10 cellular contexts compared by ENCODE assay signal in genomic region chr1:226644541-226645176, GRCh38.
DNase-seq lines count a peak whose midpoint lies in the region; TF ChIP-seq lines count a peak whose summit lies in the region.
"Had no signal": no experiment of that assay in that cellular context is flagged by ENCODE, and none has a peak within 500 bp of the region (broad histone marks: within the 10 kb centered on the region; RNA-seq: fewer than 3 reads in every experiment).

No MANE protein-coding gene starts in this region.

- CTCF ChIA-PET in CD8-positive, alpha-beta memory T cell (lab: Charles Lee): interaction anchor here (0.8 to 4.1 kb wide), 14 partner anchors 9 to 185 kb away, joined by 3 to 23 read pairs (median 3); partner anchors contain the start of gene ITPKB

- H3K27ac ChIP-seq in CD8-positive, alpha-beta memory T cell (ENCODE audit: low read depth, low read length): no peak overlapping the region
- H3K27ac ChIP-seq: body of pancreas, VCaP had no signal

- no peaks in the 10 kb centered on the region for H3K27me3 ChIP-seq in CD8-positive, alpha-beta memory T cell (ENCODE audit: insufficient read depth, low read length, poor library complexity, severe bottlenecking)
- H3K27me3 ChIP-seq: body of pancreas had no signal

- peak in 1 of 5 donors; percentile 48 for DNase-seq in CD8-positive, alpha-beta memory T cell
- DNase-seq in chondrocyte (ENCODE audit: low spot score): peak; percentile 65
- peak in 6 of 10 donors; percentile 1 to 80 (median 37) for DNase-seq in posterior cingulate gyrus
- no peak for DNase-seq in germinal center (ENCODE audit: low spot score)
- DNase-seq in erythroblast (lab: John Stamatoyannopoulos, UW): no peak
- no peak for DNase-seq in SKM-1 treated with dmso at 0.1 percent for 144 hours (lab: John Stamatoyannopoulos, UW; ENCODE audit: unreplicated experiment)
- DNase-seq: NCI-H1694 treated with DMSO at 0.1 percent for 48 hours had no signal

- TF ChIP-seq POLR2A in erythroblast (IDR thresholded peaks at IDR 0.05; ENCODE audit: low read length): no peak

- intact Hi-C loops in posterior cingulate gyrus (cut with DNase I): no loop called here

- H3K36me3 Mint-ChIP-seq in CD8-positive, alpha-beta memory T cell: peaks cover 0 to 96% (median 5%) of the 10 kb centered on the region in 3 donors
- H3K36me3 Mint-ChIP-seq in IgD-negative memory B cell (peaks cover 5% of the 10 kb centered on the region), chondrocyte (ENCODE audit: low read depth) (peaks cover 10% of the 10 kb centered on the region)

- peak overlapping the region; percentile 67 to 95 (median 92) for H3K27ac Mint-ChIP-seq in CD8-positive, alpha-beta memory T cell
- H3K27ac Mint-ChIP-seq in IgD-negative memory B cell (peak overlapping the region; percentile 75 to 93 (median 89)), chondrocyte (ENCODE audit: unreplicated experiment) (no peak overlapping the region)

- peak overlapping the region in 6 of 7 donors; percentile 26 to 76 (median 61) for H3K4me3 Mint-ChIP-seq in CD8-positive, alpha-beta memory T cell
- H3K4me3 Mint-ChIP-seq in IgD-negative memory B cell (peak overlapping the region in 3 of 4 donors; percentile 54 to 91 (median 54)), chondrocyte (ENCODE audit: unreplicated experiment) (no peak overlapping the region)

- no peak overlapping the region for H3K4me3 ChIP-seq in CD8-positive, alpha-beta memory T cell (ENCODE audit: low read length)
- H3K4me3 ChIP-seq: body of pancreas had no signal

- peaks cover 59% of the 10 kb centered on the region for H3K36me3 ChIP-seq in CD8-positive, alpha-beta memory T cell (ENCODE audit: insufficient read depth, low read length)

- H3K9me3 ChIP-seq in CD8-positive, alpha-beta memory T cell (ENCODE audit: low read length): no peaks in the 10 kb centered on the region
- H3K9me3 ChIP-seq: body of pancreas had no signal

- peaks cover 54% of the 10 kb centered on the region for H3K4me1 ChIP-seq in CD8-positive, alpha-beta memory T cell (ENCODE audit: insufficient read depth, low read length)
- H3K4me1 ChIP-seq: body of pancreas had no signal

- H3K27me3 Mint-ChIP-seq in CD8-positive, alpha-beta memory T cell: peaks cover 0 to 1% of the 10 kb centered on the region in 2 donors
- H3K27me3 Mint-ChIP-seq in IgD-negative memory B cell: no peaks in the 10 kb centered on the region
- H3K27me3 Mint-ChIP-seq in chondrocyte (ENCODE audit: low read depth): no peaks in the 10 kb centered on the region

- H3K9me3 Mint-ChIP-seq in CD8-positive, alpha-beta memory T cell: no peaks in the 10 kb centered on the region
- H3K9me3 Mint-ChIP-seq in IgD-negative memory B cell: no peaks in the 10 kb centered on the region
- H3K9me3 Mint-ChIP-seq in chondrocyte (ENCODE audit: low read depth): no peaks in the 10 kb centered on the region

- POLR2A ChIA-PET in CD8-positive, alpha-beta memory T cell (lab: Charles Lee): interaction anchor here (0.8 to 2.1 kb wide), 3 partner anchors 9 to 92 kb away, joined by 3 to 8 read pairs (median 4); no protein-coding TSS in a partner anchor

- no peak for TF ChIP-seq CTCF in chondrocyte (IDR thresholded peaks at IDR 0.05)

- peaks cover 6 to 53% (median 53%) of the 10 kb centered on the region in 3 donors for H3K4me1 Mint-ChIP-seq in CD8-positive, alpha-beta memory T cell
- H3K4me1 Mint-ChIP-seq in IgD-negative memory B cell (peaks cover 37 to 50% (median 37%) of the 10 kb centered on the region in 3 donors), chondrocyte (ENCODE audit: low read depth) (peaks cover 15% of the 10 kb centered on the region)

Comparison
In these comparisons a context has a peak if more than half of its experiments do, and no peak if none do; other contexts are left out.
1. DNase-seq: peak in chondrocyte (single experiment) and posterior cingulate gyrus (6 of 10); none in germinal center (single experiment), erythroblast (0 of 2) and SKM-1 treated with dmso at 0.1 percent for 144 hours (single experiment).